In the genomic region with DNA sequence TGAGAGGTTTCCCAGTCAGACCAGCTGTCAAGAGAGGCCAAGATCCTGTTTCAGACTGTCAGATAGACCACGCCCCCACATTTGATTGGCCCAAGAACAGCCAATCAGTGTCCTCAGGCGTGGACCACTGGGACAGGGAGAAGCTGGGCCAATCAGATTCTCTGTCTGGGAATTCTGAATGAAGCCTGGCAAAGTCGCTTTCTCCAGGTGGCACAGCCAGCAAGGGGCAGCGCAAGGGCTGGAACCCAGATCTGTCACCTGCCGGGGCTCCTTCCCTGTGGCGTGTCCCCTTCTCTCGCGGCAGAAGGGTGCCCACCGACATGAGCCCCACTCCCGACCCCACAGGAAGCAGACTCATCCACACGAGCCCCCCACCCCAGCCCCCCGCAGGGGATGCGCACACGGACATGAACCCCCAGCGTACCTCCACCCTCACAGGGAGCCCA, we compare ENCODE assay signal across 8 cellular contexts. TPM values are rescaled to one million over a fixed set of nuclear protein-coding genes. Genes with fewer than 3 reads are reported as not detected.
DNase-seq lines count a peak whose midpoint lies in the region; ATAC-seq, FAIRE-seq and TF ChIP-seq lines count a peak whose summit lies in the region.

No MANE protein-coding gene starts in this region.

- in situ Hi-C loops in Panc1 (cut with HindIII; ENCODE audit: low pct_unique_long_range_greater_than_20kb, low sequenced_read_pairs) = no loop called here

- FAIRE-seq in HTR-8/SVneo (lab: Jason Lieb, UNC) = no peak

- no TSS peak for BruUV-seq in Panc1 (replicated peaks; lab: Mats Ljungman, UMichigan)

- CTCF ChIA-PET in Panc1 (lab: Charles Lee) = no interaction called here

- intact Hi-C loops in Panc1 (cut with micrococcal nuclease; ENCODE audit: unreplicated experiment) (no loop called here), left ventricle myocardium superior (cut with micrococcal nuclease) (no loop called here)

- H3K36me3 ChIP-seq in Panc1 (ENCODE audit: control insufficient read depth, insufficient read depth, low read length) = no peaks in the 10 kb centered on the region

- peaks cover 29 to 59% of the 10 kb centered on the region in 2 donors for H3K27me3 Mint-ChIP-seq in stimulated activated naive B cell treated with anti-CD40 and anti-IgM and Interleukin-4, amounts not matched to agents 10 μg/mL and 1 μg/mL and 100 μg/mL, for 72 hours

- no peak for TF ChIP-seq CTCF in Panc1 (IDR thresholded peaks at IDR 0.05)

- POLR2A ChIA-PET in Panc1 (lab: Charles Lee) = no interaction called here

- H3K27me3 ChIP-seq in Panc1 (ENCODE audit: control insufficient read depth, insufficient read depth, low read length) = no peaks in the 10 kb centered on the region

- peaks cover 19 to 38% of the 10 kb centered on the region in 2 donors for H3K4me1 Mint-ChIP-seq in stimulated activated naive B cell treated with anti-CD40 and anti-IgM and Interleukin-4, amounts not matched to agents 10 μg/mL and 1 μg/mL and 100 μg/mL, for 72 hours

- H3K4me1 ChIP-seq in Panc1 (ENCODE audit: control insufficient read depth, insufficient read depth, low read length) = no peaks in the 10 kb centered on the region; the same call in 1 of the 2 replicates

- no peak overlapping the region for H3K4me3 ChIP-seq in Panc1 (ENCODE audit: low read depth in 2 of 2, low read length in 2 of 2)

- H3K27ac Mint-ChIP-seq in stimulated activated naive B cell treated with anti-CD40 and anti-IgM and Interleukin-4, amounts not matched to agents 10 μg/mL and 1 μg/mL and 100 μg/mL, for 72 hours = no peak overlapping the region

- no peaks in the 10 kb centered on the region for H3K9me3 Mint-ChIP-seq in stimulated activated naive B cell treated with anti-CD40 and anti-IgM and Interleukin-4, amounts not matched to agents 10 μg/mL and 1 μg/mL and 100 μg/mL, for 72 hours

- no peaks in the 10 kb centered on the region for H3K36me3 Mint-ChIP-seq in stimulated activated naive B cell treated with anti-CD40 and anti-IgM and Interleukin-4, amounts not matched to agents 10 μg/mL and 1 μg/mL and 100 μg/mL, for 72 hours

- DNase-seq in AG20443 (ENCODE audit: low spot score) = peak; percentile 70
- DNase-seq in HTR-8/SVneo (ENCODE audit: insufficient read length, low spot score) = peak; percentile 52
- DNase-seq in Panc1 (ENCODE audit: low read depth, low spot score) = no peak
- DNase-seq in left ventricle myocardium superior = no peak
- no peak for DNase-seq in stimulated activated naive B cell treated with anti-CD40 and anti-IgM and Interleukin-4, amounts not matched to agents 10 μg/mL and 1 μg/mL and 100 μg/mL, for 72 hours
- DNase-seq in NK-92 treated with Interleukin-12 subunit alpha and Interleukin-12 subunit beta, amount 100 ng/mL, for 24 hours (lab: John Stamatoyannopoulos, UW) = no peak

- no peak overlapping the region for H3K4me3 Mint-ChIP-seq in stimulated activated naive B cell treated with anti-CD40 and anti-IgM and Interleukin-4, amounts not matched to agents 10 μg/mL and 1 μg/mL and 100 μg/mL, for 72 hours

- H3K27ac ChIP-seq in Panc1 (ENCODE audit: low read length) = no peak overlapping the region

- peak; percentile 74 for ATAC-seq in Panc1
- peak; percentile 53 for ATAC-seq in left ventricle myocardium superior
- no peak for ATAC-seq in HG02588 (IDR thresholded peaks at IDR 0.05; ENCODE audit: unreplicated experiment)
- ATAC-seq in stimulated activated naive B cell treated with anti-CD40 and anti-IgM and Interleukin-4, amounts not matched to agents 10 μg/mL and 1 μg/mL and 100 μg/mL, for 72 hours (replicated peaks) = no peak
- ATAC-seq in GM21576 (IDR thresholded peaks at IDR 0.05; ENCODE audit: unreplicated experiment) = no peak

- H3K9me3 ChIP-seq in Panc1 (ENCODE audit: control insufficient read depth, insufficient read depth, low read depth, low read length) = no peaks in the 10 kb centered on the region

RNA-seq across cellular contexts. Expression of gene SARDH, which starts 6.3 kb away (rescaled TPM):
- total RNA-seq in Panc1 (2021; ENCODE audit: unreplicated experiment) (0.13 TPM), left ventricle myocardium superior (0.64 TPM)
- 0.56 TPM for polyA plus RNA-seq in Panc1 (2012; ENCODE audit: insufficient read length)

Comparison
In these comparisons a context has a peak if more than half of its experiments do, and no peak if none do; other contexts are left out.
1. DNase-seq: peak in AG20443 (single experiment) and HTR-8/SVneo (single experiment); none in Panc1 (single experiment), left ventricle myocardium superior (single experiment), stimulated activated naive B cell treated with anti-CD40 and anti-IgM and Interleukin-4, amounts not matched to agents 10 μg/mL and 1 μg/mL and 100 μg/mL, for 72 hours (single experiment) and NK-92 treated with Interleukin-12 subunit alpha and Interleukin-12 subunit beta, amount 100 ng/mL, for 24 hours (single experiment).
2. ATAC-seq: peak in Panc1 (single experiment) and left ventricle myocardium superior (single experiment); none in HG02588 (single experiment), stimulated activated naive B cell treated with anti-CD40 and anti-IgM and Interleukin-4, amounts not matched to agents 10 μg/mL and 1 μg/mL and 100 μg/mL, for 72 hours (0 of 2) and GM21576 (single experiment).